14 cellular contexts compared by ENCODE assay signal in genomic region chr12:57602544-57602943, GRCh38.
"Had no signal": no experiment of that assay in that cellular context is flagged by ENCODE, and none has a peak within 500 bp of the region (broad histone marks: within the 10 kb centered on the region; RNA-seq: fewer than 3 reads in every experiment).

No MANE protein-coding gene starts in this region.

- ATAC-seq: activated CD4-positive, CD25-positive, alpha-beta regulatory T cell treated with anti-CD3 and anti-CD28 coated beads, Interleukin-2, amount 50 U/mL, for 24 hours; activated CD8-positive, alpha-beta memory T cell treated with anti-CD3 and anti-CD28 coated beads, Interleukin-2, amount 10 ng/mL, durations not matched to agents 7 days and 5 days had no signal

- H3K9me3 Mint-ChIP-seq: activated naive CD8-positive, alpha-beta T cell treated with anti-CD3 and anti-CD28 coated beads, Interleukin-2, amount 10 ng/mL, durations not matched to agents 7 days and 5 days; activated T-cell treated with anti-CD3 and anti-CD28 coated beads, Interleukin-2, amount 50 U/mL, for 24 hours had no signal

- H3K27me3 Mint-ChIP-seq: activated CD8-positive, alpha-beta memory T cell treated with anti-CD3 and anti-CD28 coated beads, Interleukin-2, amount 10 ng/mL, durations not matched to agents 7 days and 5 days; activated naive CD8-positive, alpha-beta T cell treated with anti-CD3 and anti-CD28 coated beads, Interleukin-2, amount 10 ng/mL, durations not matched to agents 7 days and 5 days; activated T-cell treated with anti-CD3 and anti-CD28 coated beads, Interleukin-2, amount 50 U/mL, for 24 hours had no signal

- DNase-seq: activated CD4-positive, alpha-beta T cell treated with anti-CD3 and anti-CD28 coated beads, Interleukin-2, amount 50 U/mL, for 48 hours; activated CD8-positive, alpha-beta memory T cell treated with anti-CD3 and anti-CD28 coated beads, Interleukin-2, amount 10 ng/mL, durations not matched to agents 7 days and 5 days; activated effector memory CD4-positive, alpha-beta T cell treated with anti-CD3 and anti-CD28 coated beads, Interleukin-2, amount 50 U/mL, for 16 hours; activated naive CD8-positive, alpha-beta T cell treated with anti-CD3 and anti-CD28 coated beads, Interleukin-2, amount 10 ng/mL, durations not matched to agents 7 days and 5 days; activated T-cell treated with anti-CD3 and anti-CD28 coated beads, Interleukin-2, amount 50 U/mL, for 24 hours; aorta; erythroblast; mesendoderm; retina; stimulated activated CD4-positive, alpha-beta T cell treated with anti-CD3 and anti-CD28 coated beads, Interleukin-15, amount 100 ng/mL, for 24 hours; stimulated activated CD4-positive, alpha-beta T cell treated with anti-CD3 and anti-CD28 coated beads, Interleukin-4, amount 100 ng/mL, for 24 hours had no signal

- H3K9me3 ChIP-seq: neutrophil, tibial nerve had no signal

- H3K27ac ChIP-seq: neutrophil had no signal

- H3K27me3 ChIP-seq: tibial nerve had no signal

- H3K4me3 ChIP-seq: tibial nerve had no signal

- H3K4me3 Mint-ChIP-seq: activated CD8-positive, alpha-beta memory T cell treated with anti-CD3 and anti-CD28 coated beads, Interleukin-2, amount 10 ng/mL, durations not matched to agents 7 days and 5 days; activated naive CD8-positive, alpha-beta T cell treated with anti-CD3 and anti-CD28 coated beads, Interleukin-2, amount 10 ng/mL, durations not matched to agents 7 days and 5 days; activated T-cell treated with anti-CD3 and anti-CD28 coated beads, Interleukin-2, amount 50 U/mL, for 24 hours had no signal
